Comparison of ENCODE assay signal across 12 cellular contexts in the genomic region with DNA sequence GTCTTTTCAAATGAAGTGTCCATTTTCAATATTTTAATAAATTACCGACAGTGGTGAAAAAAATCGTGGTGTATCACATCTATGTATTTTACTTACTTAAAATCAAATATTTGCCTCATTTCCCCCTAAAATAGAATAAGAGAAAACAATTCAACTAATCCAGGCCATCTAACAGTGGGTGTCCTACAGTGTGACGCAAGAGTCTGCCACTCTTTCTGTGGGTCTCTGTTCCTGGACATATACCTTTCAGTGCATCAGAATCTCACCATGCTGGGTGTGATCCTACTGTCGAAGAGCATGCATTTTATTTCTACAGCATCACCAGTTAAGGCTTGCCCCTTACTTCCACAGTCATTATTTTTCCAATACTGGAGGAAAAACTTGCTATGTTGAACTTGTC.
A peak's percentile ranks its signal among the peaks of the same experiment; 100 is the strongest.
DNase-seq lines count a peak whose midpoint lies in the region; ATAC-seq and TF ChIP-seq lines count a peak whose summit lies in the region.
"Had no signal": no experiment of that assay in that cellular context is flagged by ENCODE, and none has a peak within 500 bp of the region (broad histone marks: within the 10 kb centered on the region; RNA-seq: fewer than 3 reads in every experiment).

No MANE protein-coding gene starts in this region.

- dilution Hi-C loops in IMR-90 (cut with HindIII; ENCODE audit: low sequenced_read_pairs, unreplicated experiment), result no loop called here

- no peaks in the 10 kb centered on the region for H3K27me3 Mint-ChIP-seq in CD4-positive, alpha-beta T cell
- H3K27me3 Mint-ChIP-seq in dendritic cell treated with granulocyte-macrophage colony-stimulating factor and Interleukin-4, amounts not matched to agents 40 ng/mL and 50 ng/mL, for 4 days, result no peaks in the 10 kb centered on the region
- H3K27me3 Mint-ChIP-seq in Calu3 (ENCODE audit: unreplicated experiment), result no peaks in the 10 kb centered on the region

- H4K20me1 ChIP-seq in IMR-90 (ENCODE audit: insufficient read depth, low read length), result no peaks in the 10 kb centered on the region

- H3K56ac ChIP-seq in IMR-90 (ENCODE audit: extremely low read depth, insufficient read depth, low read length), result no peak overlapping the region

- H3K9me3 Mint-ChIP-seq in CD4-positive, alpha-beta T cell, result peaks cover 7% of the 10 kb centered on the region
- H3K9me3 Mint-ChIP-seq in dendritic cell treated with granulocyte-macrophage colony-stimulating factor and Interleukin-4, amounts not matched to agents 40 ng/mL and 50 ng/mL, for 4 days, result no peaks in the 10 kb centered on the region
- peaks cover 4% of the 10 kb centered on the region for H3K9me3 Mint-ChIP-seq in Calu3 (ENCODE audit: low read depth, unreplicated experiment)

- POLR2A ChIA-PET in CD4-positive, alpha-beta T cell (lab: Charles Lee), result interaction anchor here (1.2 kb wide), 1 partner anchor 14 kb away, joined by 4 read pairs; no protein-coding TSS in a partner anchor
- POLR2A ChIA-PET in IMR-90 (lab: Charles Lee; ENCODE audit: unreplicated experiment), result no interaction called here
- POLR2A ChIA-PET in GM10248 (lab: Yijun Ruan, JAX), result no interaction called here

- no peak overlapping the region for H3K4me3 ChIP-seq in IMR-90 (ENCODE audit: insufficient read depth, low read depth, low read length)
- H3K4me3 ChIP-seq: A549, HAP-1 had no signal

- no peak overlapping the region for H4K8ac ChIP-seq in IMR-90 (ENCODE audit: low read depth in 2 of 2, low read length in 2 of 2)

- H3K4me1 Mint-ChIP-seq in CD4-positive, alpha-beta T cell (ENCODE audit: low read depth), result peaks cover 28% of the 10 kb centered on the region
- peaks cover 20% of the 10 kb centered on the region for H3K4me1 Mint-ChIP-seq in dendritic cell treated with granulocyte-macrophage colony-stimulating factor and Interleukin-4, amounts not matched to agents 40 ng/mL and 50 ng/mL, for 4 days (ENCODE audit: low read depth)
- H3K4me1 Mint-ChIP-seq in Calu3 (ENCODE audit: low read depth, unreplicated experiment), result no peaks in the 10 kb centered on the region

- no peak overlapping the region for H3K27ac ChIP-seq in CD4-positive, alpha-beta T cell (ENCODE audit: low read depth, low read length)
- H3K27ac ChIP-seq in IMR-90 (ENCODE audit: insufficient read depth, low read length), result no peak overlapping the region
- H3K27ac ChIP-seq: A549, C4-2B had no signal

- no peak overlapping the region for H2BK20ac ChIP-seq in IMR-90 (ENCODE audit: low read depth, low read length)

- TF ChIP-seq RAD21 in IMR-90 (IDR thresholded peaks at IDR 0.05; ENCODE audit: low read length), result no peak

- H2AFZ ChIP-seq in IMR-90 (replicated peaks; ENCODE audit: low read length, poor library complexity), result no peak overlapping the region

- BruUV-seq in IMR-90 (replicated peaks; lab: Mats Ljungman, UMichigan), result no TSS peak
- BruUV-seq in Calu3 (replicated peaks; lab: Mats Ljungman, UMichigan), result no TSS peak

- peaks cover 5% of the 10 kb centered on the region for H3K9me3 ChIP-seq in CD4-positive, alpha-beta T cell (ENCODE audit: control insufficient read depth, low read length)
- H3K9me3 ChIP-seq in IMR-90 (ENCODE audit: control insufficient read depth, insufficient read depth, low read length), result no peaks in the 10 kb centered on the region; the same call in 1 of the 2 replicates
- H3K9me3 ChIP-seq: A549, BE2C, HAP-1 had no signal

- WGBS in IMR-90 (ENCODE audit: extremely low coverage in 2 of 2, insufficient read length in 1 of 2), 2 experiments, result 100% methylated on average over 1 of the region's 4 CpGs; no CpG with 5 or more reads in 1 of the 2 experiments

- H3K9ac ChIP-seq in IMR-90 (ENCODE audit: low read depth, low read length), result no peak overlapping the region

- H3K18ac ChIP-seq in IMR-90 (ENCODE audit: low read depth, low read length), result no peak overlapping the region

- H3K36me3 Mint-ChIP-seq in CD4-positive, alpha-beta T cell (ENCODE audit: low read depth), result peaks cover 25% of the 10 kb centered on the region
- H3K36me3 Mint-ChIP-seq in dendritic cell treated with granulocyte-macrophage colony-stimulating factor and Interleukin-4, amounts not matched to agents 40 ng/mL and 50 ng/mL, for 4 days (ENCODE audit: low read depth), result no peaks in the 10 kb centered on the region
- H3K36me3 Mint-ChIP-seq in Calu3 (ENCODE audit: insufficient read depth, unreplicated experiment), result no peaks in the 10 kb centered on the region

- in situ Hi-C loops in IMR-90 (cut with MboI; ENCODE audit: low sequenced_read_pairs), result loop anchor here (10.0 kb wide), 1 partner anchor 65 kb away; no protein-coding TSS in a partner anchor

- H4K91ac ChIP-seq in IMR-90 (ENCODE audit: insufficient read depth, low read depth, low read length), result no peak overlapping the region

- H3K14ac ChIP-seq in IMR-90 (replicated peaks; ENCODE audit: low read depth, low read length), result no peak overlapping the region

- H3K27ac Mint-ChIP-seq in CD4-positive, alpha-beta T cell, result peak overlapping the region; percentile 29
- H3K27ac Mint-ChIP-seq in dendritic cell treated with granulocyte-macrophage colony-stimulating factor and Interleukin-4, amounts not matched to agents 40 ng/mL and 50 ng/mL, for 4 days, result peak overlapping the region; percentile 14
- H3K27ac Mint-ChIP-seq in Calu3 (ENCODE audit: unreplicated experiment), result no peak overlapping the region

- H3K27me3 ChIP-seq in CD4-positive, alpha-beta T cell (ENCODE audit: control insufficient read depth, insufficient read depth, low read length), result no peaks in the 10 kb centered on the region
- no peaks in the 10 kb centered on the region for H3K27me3 ChIP-seq in IMR-90 (ENCODE audit: control insufficient read depth, insufficient read depth, low read length)
- H3K27me3 ChIP-seq: BE2C had no signal

- intact Hi-C loops in CD4-positive, alpha-beta T cell (cut with DNase I, micrococcal nuclease), result no loop called here
- intact Hi-C loops in IMR-90 (cut with micrococcal nuclease), result no loop called here
- intact Hi-C loops in dendritic cell treated with granulocyte-macrophage colony-stimulating factor and Interleukin-4, amounts not matched to agents 40 ng/mL and 50 ng/mL, for 4 days (cut with micrococcal nuclease), result no loop called here
- intact Hi-C loops in Calu3 (cut with micrococcal nuclease; ENCODE audit: unreplicated experiment), result no loop called here

- H2AK9ac ChIP-seq in IMR-90 (replicated peaks; ENCODE audit: low read depth, low read length, poor library complexity), result no peak overlapping the region

- peaks cover 10% of the 10 kb centered on the region for H3K4me1 ChIP-seq in IMR-90 (ENCODE audit: control insufficient read depth, insufficient read depth, low read length)
- H3K4me1 ChIP-seq: A549, BE2C, HAP-1 had no signal

- peaks cover 8% of the 10 kb centered on the region; the same call in 1 of the 2 replicates for H3K9me1 ChIP-seq in IMR-90 (ENCODE audit: insufficient read depth, low read length)

- no peak for ATAC-seq in CD4-positive, alpha-beta T cell (ENCODE audit: poor library complexity)
- no peak for ATAC-seq in IMR-90 (ENCODE audit: low read depth)
- ATAC-seq: A549 had no signal

- no peak for TF ChIP-seq POLR2A in IMR-90 (IDR thresholded peaks at IDR 0.05; ENCODE audit: low read depth, low read length)

- no peak overlapping the region for H3K4ac ChIP-seq in IMR-90 (ENCODE audit: low read depth, low read length)

- H3K36me3 ChIP-seq in IMR-90 (ENCODE audit: control insufficient read depth, insufficient read depth, low read length), result no peaks in the 10 kb centered on the region
- H3K36me3 ChIP-seq: BE2C, HAP-1 had no signal

- H2AK5ac ChIP-seq in IMR-90 (ENCODE audit: low read depth, low read length), result no peak overlapping the region

- H3K4me2 ChIP-seq in IMR-90 (ENCODE audit: low read depth, low read length), result no peak overlapping the region
- H3K4me2 ChIP-seq: A549 had no signal

- no peak overlapping the region for H4K5ac ChIP-seq in IMR-90 (ENCODE audit: low read depth, low read length)

- H3K23ac ChIP-seq in IMR-90 (ENCODE audit: low read depth, low read length), result no peak overlapping the region

- H3K79me1 ChIP-seq in IMR-90 (ENCODE audit: low read depth in 1 of 2, low read length in 2 of 2), result no peaks in the 10 kb centered on the region

- no peak for TF ChIP-seq CTCF in CD4-positive, alpha-beta T cell (IDR thresholded peaks at IDR 0.05)
- no peak for TF ChIP-seq CTCF in IMR-90 (conservative IDR thresholded peaks at IDR 0.05; ENCODE audit: low read depth, low read length)
- no peak for TF ChIP-seq CTCF in Calu3 (IDR thresholded peaks at IDR 0.05; ENCODE audit: unreplicated experiment)
- TF ChIP-seq CTCF in GM10248 (IDR thresholded peaks at IDR 0.05; ENCODE audit: control extremely low read depth, extremely low read depth, low read depth, missing control alignments), result no peak

- CTCF ChIA-PET in CD4-positive, alpha-beta T cell (lab: Charles Lee), result no interaction called here
- CTCF ChIA-PET in IMR-90 (lab: Yijun Ruan, JAX), result no interaction called here
- CTCF ChIA-PET in Calu3 (lab: Charles Lee), result no interaction called here
- CTCF ChIA-PET in GM10248 (lab: Yijun Ruan, JAX), result interaction anchor here (1.1 to 1.5 kb wide), 2 partner anchors 10 to 13 kb away, joined by 4 to 6 read pairs; no protein-coding TSS in a partner anchor

- H2BK120ac ChIP-seq in IMR-90 (ENCODE audit: low read depth, low read length), result no peak overlapping the region

- H2BK15ac ChIP-seq in IMR-90 (ENCODE audit: low read depth, low read length), result no peak overlapping the region

- H2BK5ac ChIP-seq in IMR-90 (ENCODE audit: low read depth, low read length, poor library complexity, severe bottlenecking), result no peak overlapping the region

- DNase-seq in CD4-positive, alpha-beta T cell, result no peak
- no peak for DNase-seq in IMR-90
- DNase-seq in Calu3, result no peak
- DNase-seq in NCI-H1048 (lab: John Stamatoyannopoulos, UW), result no peak
- no peak for DNase-seq in GM10248 (ENCODE audit: extremely low spot score)
- DNase-seq: BE2C, DMS79, GOT3 had no signal

- H3K4me3 Mint-ChIP-seq in CD4-positive, alpha-beta T cell, result no peak overlapping the region
- no peak overlapping the region for H3K4me3 Mint-ChIP-seq in dendritic cell treated with granulocyte-macrophage colony-stimulating factor and Interleukin-4, amounts not matched to agents 40 ng/mL and 50 ng/mL, for 4 days
- H3K4me3 Mint-ChIP-seq in Calu3 (ENCODE audit: low read depth, unreplicated experiment), result no peak overlapping the region

TF ChIP-seq in IMR-90, 13 proteins besides CTCF, POLR2A, EP300 and RAD21:
- TF ChIP-seq CEBPB (IDR thresholded peaks at IDR 0.05; ENCODE audit: low read depth, low read length) (peak; percentile 50), RFX5 (IDR thresholded peaks at IDR 0.05; ENCODE audit: low read depth, low read length) (no peak)
